In genomic region chr21:45982256-45982757, GRCh38 we compare ENCODE assay signal across 8 cellular contexts. TPM values are rescaled to one million over a fixed set of nuclear protein-coding genes. Genes with fewer than 3 reads are reported as not detected.
A peak's percentile ranks its signal among the peaks of the same experiment; 100 is the strongest.
DNase-seq lines count a peak whose midpoint lies in the region; ATAC-seq and TF ChIP-seq lines count a peak whose summit lies in the region.

No MANE protein-coding gene starts in this region.

- no peaks in the 10 kb centered on the region for H3K4me1 Mint-ChIP-seq in Calu3 (ENCODE audit: low read depth, unreplicated experiment)
- peaks cover 4% of the 10 kb centered on the region for H3K4me1 Mint-ChIP-seq in T-helper 1 cell treated with Interleukin-12 subunit alpha and Interleukin-12 subunit beta and Interleukin-4 antibody, amounts not matched to agents 30 μg/mL and 1 μg/mL, for 36 hours (ENCODE audit: low read depth)
- H3K4me1 Mint-ChIP-seq in progenitor cell of endocrine pancreas (ENCODE audit: low read depth): peaks cover 2% of the 10 kb centered on the region

- peak; percentile 0 for ATAC-seq in Right ventricle myocardium inferior
- ATAC-seq in GM21515 (IDR thresholded peaks at IDR 0.05; ENCODE audit: unreplicated experiment): no peak

- H3K36me3 Mint-ChIP-seq in Calu3 (ENCODE audit: insufficient read depth, unreplicated experiment) (peaks cover 5% of the 10 kb centered on the region), progenitor cell of endocrine pancreas (ENCODE audit: insufficient read depth) (peaks cover 12% of the 10 kb centered on the region)
- H3K36me3 Mint-ChIP-seq in T-helper 1 cell treated with Interleukin-12 subunit alpha and Interleukin-12 subunit beta and Interleukin-4 antibody, amounts not matched to agents 30 μg/mL and 1 μg/mL, for 36 hours (ENCODE audit: low read depth): no peaks in the 10 kb centered on the region

- CTCF ChIA-PET in Calu3 (lab: Charles Lee): no interaction called here

- no peak for TF ChIP-seq CTCF in Calu3 (IDR thresholded peaks at IDR 0.05; ENCODE audit: unreplicated experiment)
- no peak for TF ChIP-seq CTCF in progenitor cell of endocrine pancreas (IDR thresholded peaks at IDR 0.05; ENCODE audit: unreplicated experiment)

- BruUV-seq in Calu3 (replicated peaks; lab: Mats Ljungman, UMichigan): no TSS peak

- H3K9me3 Mint-ChIP-seq in Calu3 (ENCODE audit: low read depth, unreplicated experiment): peaks cover 6% of the 10 kb centered on the region
- H3K9me3 Mint-ChIP-seq in T-helper 1 cell treated with Interleukin-12 subunit alpha and Interleukin-12 subunit beta and Interleukin-4 antibody, amounts not matched to agents 30 μg/mL and 1 μg/mL, for 36 hours: no peaks in the 10 kb centered on the region
- no peaks in the 10 kb centered on the region for H3K9me3 Mint-ChIP-seq in progenitor cell of endocrine pancreas (ENCODE audit: low read depth)

- intact Hi-C loops in Calu3 (cut with micrococcal nuclease; ENCODE audit: unreplicated experiment) (no loop called here), Right ventricle myocardium inferior (cut with DNase I) (no loop called here)

- H3K27ac Mint-ChIP-seq in Calu3 (ENCODE audit: unreplicated experiment) (no peak overlapping the region), progenitor cell of endocrine pancreas (no peak overlapping the region)
- H3K27ac Mint-ChIP-seq in T-helper 1 cell treated with Interleukin-12 subunit alpha and Interleukin-12 subunit beta and Interleukin-4 antibody, amounts not matched to agents 30 μg/mL and 1 μg/mL, for 36 hours: no peak overlapping the region

- H3K27me3 Mint-ChIP-seq in Calu3 (ENCODE audit: unreplicated experiment) (no peaks in the 10 kb centered on the region), progenitor cell of endocrine pancreas (peaks cover 14% of the 10 kb centered on the region)
- H3K27me3 Mint-ChIP-seq in T-helper 1 cell treated with Interleukin-12 subunit alpha and Interleukin-12 subunit beta and Interleukin-4 antibody, amounts not matched to agents 30 μg/mL and 1 μg/mL, for 36 hours (ENCODE audit: low read depth): peaks cover 15% of the 10 kb centered on the region

- H3K4me3 Mint-ChIP-seq in Calu3 (ENCODE audit: low read depth, unreplicated experiment) (peak overlapping the region; percentile 56), progenitor cell of endocrine pancreas (ENCODE audit: low read depth) (peak overlapping the region; percentile 72)
- peak overlapping the region; percentile 46 for H3K4me3 Mint-ChIP-seq in T-helper 1 cell treated with Interleukin-12 subunit alpha and Interleukin-12 subunit beta and Interleukin-4 antibody, amounts not matched to agents 30 μg/mL and 1 μg/mL, for 36 hours

- DNase-seq in Calu3: no peak
- peak; percentile 67 for DNase-seq in Right ventricle myocardium inferior (ENCODE audit: missing footprints)
- no peak for DNase-seq in progenitor cell of endocrine pancreas (ENCODE audit: low spot score, unreplicated experiment)
- DNase-seq in NCI-H226: no peak
- DNase-seq in SHP77 (lab: John Stamatoyannopoulos, UW): no peak
- DNase-seq in GM19238 (ENCODE audit: insufficient read length, low spot score): no peak

RNA-seq across cellular contexts. Expression of gene COL6A1, which starts 0.7 kb away (rescaled TPM):
- total RNA-seq in Calu3 (2022): 17.8 and 18.5 TPM in 2 replicates
- 228 TPM for total RNA-seq in Right ventricle myocardium inferior
- total RNA-seq in progenitor cell of endocrine pancreas: 135 and 137 TPM in 2 replicates
